14 cellular contexts compared by ENCODE assay signal in the genomic region with DNA sequence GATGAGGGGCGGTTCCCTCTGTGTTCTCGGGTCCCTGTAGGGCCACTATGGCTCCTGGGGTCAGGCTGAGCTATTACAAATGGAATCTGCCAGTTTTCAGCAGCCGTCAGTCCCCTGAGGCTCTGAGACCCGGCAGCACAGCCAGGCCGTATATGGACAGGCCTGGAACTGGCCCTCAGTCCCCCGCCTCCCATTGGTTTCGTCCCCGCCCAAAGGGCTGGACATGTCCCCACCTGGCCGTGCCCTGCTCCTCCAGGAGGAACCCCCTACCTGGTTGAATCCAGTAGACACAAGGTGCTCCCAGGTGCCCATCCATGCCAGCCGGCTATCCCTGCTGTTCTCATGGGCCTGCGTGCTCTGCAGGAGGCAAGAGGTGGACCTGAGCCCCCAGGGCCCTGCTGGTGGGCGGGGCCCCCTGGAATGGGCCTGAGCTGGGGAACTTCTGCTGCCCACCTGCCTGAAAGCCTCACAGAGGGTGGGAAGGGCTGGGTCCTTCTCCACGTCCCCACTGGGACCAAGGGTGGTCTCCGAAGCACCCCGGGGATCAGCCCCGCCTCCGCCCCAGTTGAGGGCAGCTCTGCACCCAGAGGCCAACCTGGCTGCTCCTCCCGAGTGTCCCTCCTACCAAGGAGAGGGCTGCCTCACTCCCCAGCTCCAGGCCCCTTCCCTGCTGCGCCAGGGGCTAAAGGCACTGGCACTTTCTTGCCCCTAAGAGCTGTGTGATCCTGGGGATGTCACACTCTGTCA. TPM values are rescaled to one million over a fixed set of nuclear protein-coding genes. Genes with fewer than 3 reads are reported as not detected.
DNase-seq lines count a peak whose midpoint lies in the region; ATAC-seq and TF ChIP-seq lines count a peak whose summit lies in the region.
"Had no signal": no experiment of that assay in that cellular context is flagged by ENCODE, and none has a peak within 500 bp of the region (broad histone marks: within the 10 kb centered on the region; RNA-seq: fewer than 3 reads in every experiment).

No MANE protein-coding gene starts in this region.

- no peaks in the 10 kb centered on the region for H3K9me3 ChIP-seq in esophagus squamous epithelium
- H3K9me3 ChIP-seq: prostate gland had no signal

- peak overlapping the region; percentile 10 to 80 (median 54) for H3K27ac ChIP-seq in esophagus squamous epithelium
- H3K27ac ChIP-seq: 22Rv1, foreskin keratinocyte, prostate gland had no signal

- H3K4me3 ChIP-seq in esophagus squamous epithelium, result no peak overlapping the region
- H3K4me3 ChIP-seq: prostate gland had no signal

- peak overlapping the region; percentile 77 for H3K27ac Mint-ChIP-seq in activated naive CD4-positive, alpha-beta T cell treated with anti-CD3 and anti-CD28 coated beads, Interleukin-2, amount 10 ng/mL, durations not matched to agents 7 days and 5 days
- no peak overlapping the region for H3K27ac Mint-ChIP-seq in activated naive CD4-positive, alpha-beta T cell treated with anti-CD3 and anti-CD28 coated beads for 36 hours
- no peak overlapping the region for H3K27ac Mint-ChIP-seq in nephron progenitor cell

- peaks cover 32% of the 10 kb centered on the region for H3K36me3 Mint-ChIP-seq in activated naive CD4-positive, alpha-beta T cell treated with anti-CD3 and anti-CD28 coated beads, Interleukin-2, amount 10 ng/mL, durations not matched to agents 7 days and 5 days
- H3K36me3 Mint-ChIP-seq in activated naive CD4-positive, alpha-beta T cell treated with anti-CD3 and anti-CD28 coated beads for 36 hours (ENCODE audit: low read depth), result no peaks in the 10 kb centered on the region
- no peaks in the 10 kb centered on the region for H3K36me3 Mint-ChIP-seq in nephron progenitor cell (ENCODE audit: low read depth)

- peaks cover 0 to 62% (median 14%) of the 10 kb centered on the region in 3 donors for H3K36me3 ChIP-seq in esophagus squamous epithelium
- H3K36me3 ChIP-seq: prostate gland had no signal

- 60 to 70% methylated on average over 1 to 5 of the region's 19 CpGs for WGBS in esophagus squamous epithelium, 2 donors

- H3K4me1 Mint-ChIP-seq in activated naive CD4-positive, alpha-beta T cell treated with anti-CD3 and anti-CD28 coated beads, Interleukin-2, amount 10 ng/mL, durations not matched to agents 7 days and 5 days, result no peaks in the 10 kb centered on the region
- H3K4me1 Mint-ChIP-seq in activated naive CD4-positive, alpha-beta T cell treated with anti-CD3 and anti-CD28 coated beads for 36 hours (ENCODE audit: low read depth), result no peaks in the 10 kb centered on the region
- peaks cover 67% of the 10 kb centered on the region for H3K4me1 Mint-ChIP-seq in nephron progenitor cell

- no peak overlapping the region for H3K4me3 Mint-ChIP-seq in activated naive CD4-positive, alpha-beta T cell treated with anti-CD3 and anti-CD28 coated beads, Interleukin-2, amount 10 ng/mL, durations not matched to agents 7 days and 5 days
- no peak overlapping the region for H3K4me3 Mint-ChIP-seq in activated naive CD4-positive, alpha-beta T cell treated with anti-CD3 and anti-CD28 coated beads for 36 hours
- H3K4me3 Mint-ChIP-seq in nephron progenitor cell, result no peak overlapping the region
- H3K4me3 Mint-ChIP-seq: brain had no signal

- no peak for ATAC-seq in sciatic nerve
- ATAC-seq in GM18520 (IDR thresholded peaks at IDR 0.05; ENCODE audit: unreplicated experiment), result no peak
- ATAC-seq: foreskin keratinocyte, Panc1 had no signal

- H3K27me3 Mint-ChIP-seq in activated naive CD4-positive, alpha-beta T cell treated with anti-CD3 and anti-CD28 coated beads, Interleukin-2, amount 10 ng/mL, durations not matched to agents 7 days and 5 days, result no peaks in the 10 kb centered on the region
- no peaks in the 10 kb centered on the region for H3K27me3 Mint-ChIP-seq in activated naive CD4-positive, alpha-beta T cell treated with anti-CD3 and anti-CD28 coated beads for 36 hours (ENCODE audit: low read depth)
- peaks cover 4% of the 10 kb centered on the region for H3K27me3 Mint-ChIP-seq in nephron progenitor cell (ENCODE audit: low read depth, poor library complexity)
- H3K27me3 Mint-ChIP-seq: brain had no signal

- CTCF ChIA-PET in activated naive CD4-positive, alpha-beta T cell treated with anti-CD3 and anti-CD28 coated beads, Interleukin-2, amount 10 ng/mL, durations not matched to agents 7 days and 5 days (lab: Charles Lee), result interaction anchor here (3.0 kb wide), 1 partner anchor 15 kb away, joined by 18 read pairs; no protein-coding TSS in a partner anchor
- CTCF ChIA-PET in activated naive CD4-positive, alpha-beta T cell treated with anti-CD3 and anti-CD28 coated beads for 36 hours (lab: Charles Lee), result interaction anchor here (1.1 kb wide), 1 partner anchor 15 kb away, joined by 3 read pairs; no protein-coding TSS in a partner anchor

- no peak for DNase-seq in activated naive CD4-positive, alpha-beta T cell treated with anti-CD3 and anti-CD28 coated beads, Interleukin-2, amount 10 ng/mL, durations not matched to agents 7 days and 5 days
- DNase-seq in activated naive CD4-positive, alpha-beta T cell treated with anti-CD3 and anti-CD28 coated beads for 36 hours, result no peak
- no peak for DNase-seq in esophagus squamous epithelium (lab: John Stamatoyannopoulos, UW)
- DNase-seq in nephron progenitor cell, result peak; percentile 27
- no peak for DNase-seq in sciatic nerve (ENCODE audit: low spot score)
- no peak for DNase-seq in NCI-H2029 treated with DMSO at 0.1 percent for 48 hours (lab: John Stamatoyannopoulos, UW)
- DNase-seq in NCI-H446 treated with DMSO at 0.1 percent for 48 hours (lab: John Stamatoyannopoulos, UW), result no peak
- DNase-seq: foreskin keratinocyte, Kasumi-1 had no signal

- TF ChIP-seq POLR2A in esophagus squamous epithelium (IDR thresholded peaks at IDR 0.05), result no peak

- intact Hi-C loops in activated naive CD4-positive, alpha-beta T cell treated with anti-CD3 and anti-CD28 coated beads for 36 hours (cut with micrococcal nuclease), result no loop called here
- intact Hi-C loops in esophagus squamous epithelium (cut with DNase I), result no loop called here
- intact Hi-C loops in sciatic nerve (cut with DNase I), result no loop called here

- H3K4me1 ChIP-seq in esophagus squamous epithelium, result peaks cover 14 to 63% (median 16%) of the 10 kb centered on the region in 3 donors
- H3K4me1 ChIP-seq: prostate gland had no signal

- TF ChIP-seq CTCF in esophagus squamous epithelium (IDR thresholded peaks at IDR 0.05) (no peak), nephron progenitor cell (IDR thresholded peaks at IDR 0.05) (no peak)

- no peaks in the 10 kb centered on the region for H3K27me3 ChIP-seq in esophagus squamous epithelium
- H3K27me3 ChIP-seq: foreskin keratinocyte had no signal

- no peaks in the 10 kb centered on the region for H3K9me3 Mint-ChIP-seq in activated naive CD4-positive, alpha-beta T cell treated with anti-CD3 and anti-CD28 coated beads, Interleukin-2, amount 10 ng/mL, durations not matched to agents 7 days and 5 days
- H3K9me3 Mint-ChIP-seq in activated naive CD4-positive, alpha-beta T cell treated with anti-CD3 and anti-CD28 coated beads for 36 hours, result no peaks in the 10 kb centered on the region
- H3K9me3 Mint-ChIP-seq in nephron progenitor cell, result no peaks in the 10 kb centered on the region
- H3K9me3 Mint-ChIP-seq: brain had no signal

RNA-seq across cellular contexts. Expression of gene VASN, which starts 16.8 kb away (rescaled TPM):
- total RNA-seq in activated naive CD4-positive, alpha-beta T cell treated with anti-CD3 and anti-CD28 coated beads for 36 hours, result not detected
- 10 to 100 TPM in 3 of 4 donors, 1 to 10 TPM in 1; 9.2 to 20.2 (median 14.2) TPM for total RNA-seq in esophagus squamous epithelium
- total RNA-seq in sciatic nerve, result 38.4 TPM

RNA-seq across cellular contexts. Expression of gene CORO7, which starts 27.9 kb away (rescaled TPM):
- 10 to 100 TPM; 39.7 to 43.3 TPM for total RNA-seq in activated naive CD4-positive, alpha-beta T cell treated with anti-CD3 and anti-CD28 coated beads for 36 hours
- 10 to 100 TPM; 15.8 to 25.9 (median 17.8) TPM for total RNA-seq in esophagus squamous epithelium
- total RNA-seq in sciatic nerve, result 51.5 TPM

RNA-seq across cellular contexts. Expression of gene DNAJA3, which starts 37.2 kb away (rescaled TPM):
- total RNA-seq in activated naive CD4-positive, alpha-beta T cell treated with anti-CD3 and anti-CD28 coated beads for 36 hours, result 10 to 100 TPM; 86.7 to 88.0 TPM
- total RNA-seq in esophagus squamous epithelium, result 10 to 100 TPM; 45.2 to 59.1 (median 49.1) TPM
- total RNA-seq in sciatic nerve, result 27.8 TPM

RNA-seq across cellular contexts. Expression of gene PAM16, which starts 37.3 kb away (rescaled TPM):
- 10 to 100 TPM; 67.8 to 71.3 TPM for total RNA-seq in activated naive CD4-positive, alpha-beta T cell treated with anti-CD3 and anti-CD28 coated beads for 36 hours
- total RNA-seq in esophagus squamous epithelium (10 to 100 TPM; 29.5 to 40.8 (median 33.2) TPM), sciatic nerve (37.8 TPM)

Comparison
In these comparisons a context has a peak if more than half of its experiments do, and no peak if none do; other contexts are left out.
1. RNA of gene VASN, which starts 16.8 kb away (total RNA-seq): 38.4 TPM in sciatic nerve (single experiment) and 9.2 to 20.2 TPM in esophagus squamous epithelium; not detected in activated naive CD4-positive, alpha-beta T cell treated with anti-CD3 and anti-CD28 coated beads for 36 hours; every median in the first group is over 4 times any median in the second.